20 cellular contexts compared by ENCODE assay signal in the genomic region with DNA sequence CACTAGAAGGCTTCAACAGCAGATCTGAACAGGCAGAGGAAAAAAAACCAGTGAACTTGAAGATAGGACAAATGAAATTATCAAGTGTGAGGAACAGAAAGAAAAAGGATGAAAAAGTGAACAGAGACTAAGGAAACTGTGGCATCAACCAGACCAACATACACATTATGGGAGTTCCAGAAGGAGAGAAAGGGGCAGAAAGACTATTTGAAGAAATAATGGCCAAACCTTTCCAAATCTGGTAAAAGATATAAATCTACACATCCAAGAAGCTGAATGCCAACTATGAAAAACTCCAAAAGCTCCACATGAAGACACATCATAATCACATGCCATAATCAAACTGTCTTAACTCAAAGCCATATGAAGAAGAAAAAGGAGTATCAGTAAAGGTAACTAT.
"Had no signal": no experiment of that assay in that cellular context is flagged by ENCODE, and none has a peak within 500 bp of the region (broad histone marks: within the 10 kb centered on the region; RNA-seq: fewer than 3 reads in every experiment).

No MANE protein-coding gene starts in this region.

- H3K36me3 ChIP-seq: prostate gland, right atrium auricular region had no signal

- H3K4me1 Mint-ChIP-seq: nephron, neural progenitor cell had no signal

- H3K4me1 ChIP-seq: lower lobe of right lung, neural progenitor cell, prostate gland, right atrium auricular region, sigmoid colon, upper lobe of left lung had no signal

- H3K27ac Mint-ChIP-seq: nephron; neural progenitor cell; stimulated activated memory B cell treated with anti-CD40 and anti-IgM and Interleukin-4, amounts not matched to agents 10 μg/mL and 1 μg/mL and 100 μg/mL, for 72 hours; stimulated activated naive CD8-positive, alpha-beta T cell treated with anti-CD3 and anti-CD28 coated beads, Interleukin-15, Interleukin-2, amounts not matched to agents 100 ng/mL and 50 ng/mL, for 24 hours had no signal

- H3K27ac ChIP-seq: dorsolateral prefrontal cortex, lower lobe of right lung, neural progenitor cell, prostate gland, right atrium auricular region, sigmoid colon, spleen, thoracic aorta, tibial nerve, upper lobe of left lung had no signal

- H3K27me3 Mint-ChIP-seq: stimulated activated memory B cell treated with anti-CD40 and anti-IgM and Interleukin-4, amounts not matched to agents 10 μg/mL and 1 μg/mL and 100 μg/mL, for 72 hours; stimulated activated naive CD8-positive, alpha-beta T cell treated with anti-CD3 and anti-CD28 coated beads, Interleukin-15, Interleukin-2, amounts not matched to agents 100 ng/mL and 50 ng/mL, for 24 hours had no signal

- ATAC-seq: left ventricle myocardium superior; lower lobe of right lung; stimulated activated memory B cell treated with anti-CD40 and anti-IgM and Interleukin-4, amounts not matched to agents 10 μg/mL and 1 μg/mL and 100 μg/mL, for 72 hours had no signal

- H3K4me3 Mint-ChIP-seq: immature natural killer cell; nephron; neural progenitor cell; stimulated activated memory B cell treated with anti-CD40 and anti-IgM and Interleukin-4, amounts not matched to agents 10 μg/mL and 1 μg/mL and 100 μg/mL, for 72 hours; stimulated activated naive CD8-positive, alpha-beta T cell treated with anti-CD3 and anti-CD28 coated beads, Interleukin-15, Interleukin-2, amounts not matched to agents 100 ng/mL and 50 ng/mL, for 24 hours had no signal

- DNase-seq: cortex of kidney; dorsolateral prefrontal cortex; effector CD4-positive, alpha-beta T cell; hypothalamus; immature natural killer cell; left ventricle myocardium superior; lower lobe of right lung; nucleus accumbens; sigmoid colon; spleen; stimulated activated CD4-positive, alpha-beta T cell treated with anti-CD3 and anti-CD28 coated beads, Interleukin-4, amount 100 ng/mL, for 4 hours; upper lobe of left lung had no signal

- H3K9me3 ChIP-seq: prostate gland, sigmoid colon, upper lobe of left lung had no signal

- H3K27me3 ChIP-seq: dorsolateral prefrontal cortex, neural progenitor cell, right atrium auricular region, sigmoid colon, spleen, tibial nerve, upper lobe of left lung had no signal

- H3K4me3 ChIP-seq: dorsolateral prefrontal cortex, lower lobe of right lung, neural progenitor cell, prostate gland, right atrium auricular region, sigmoid colon, spleen, thoracic aorta, tibial nerve, upper lobe of left lung had no signal
